In genomic region chr15:81235276-81235675, GRCh38 we compare ENCODE assay signal across 19 cellular contexts. TPM values are rescaled to one million over a fixed set of nuclear protein-coding genes. Genes with fewer than 3 reads are reported as not detected.
DNase-seq lines count a peak whose midpoint lies in the region; ATAC-seq, FAIRE-seq and TF ChIP-seq lines count a peak whose summit lies in the region.
"Had no signal": no experiment of that assay in that cellular context is flagged by ENCODE, and none has a peak within 500 bp of the region (broad histone marks: within the 10 kb centered on the region; RNA-seq: fewer than 3 reads in every experiment).

No MANE protein-coding gene starts in this region.

- H3K4me2 ChIP-seq in astrocyte (ENCODE audit: low read length), result peak overlapping the region; percentile 30
- H3K4me2 ChIP-seq in smooth muscle cell, result no peak overlapping the region
- H3K4me2 ChIP-seq: BLaER1 treated with 17β-estradiol and CSF1 and Interleukin-3, amounts not matched to agents 10 nM and 100 nM had no signal

- no peaks in the 10 kb centered on the region for H3F3A ChIP-seq in smooth muscle cell (ENCODE audit: low read depth)

- CTCF ChIA-PET in AG04450 (lab: Charles Lee), result interaction anchor here (0.6 to 3.7 kb wide), 3 partner anchors 31 to 287 kb away, joined by 3 to 14 read pairs (median 4); no protein-coding TSS in a partner anchor

- H3K4me1 Mint-ChIP-seq in astrocyte (ENCODE audit: low read depth, unreplicated experiment), result peaks cover 17% of the 10 kb centered on the region
- H3K4me1 Mint-ChIP-seq: CD8-positive, alpha-beta memory T cell had no signal

- no peaks in the 10 kb centered on the region for H3K79me2 ChIP-seq in astrocyte (ENCODE audit: insufficient read depth, low read length)
- H3K79me2 ChIP-seq in smooth muscle cell (ENCODE audit: low read depth), result no peaks in the 10 kb centered on the region

- no peaks in the 10 kb centered on the region for H3K27me3 Mint-ChIP-seq in astrocyte (ENCODE audit: low read depth, unreplicated experiment)
- H3K27me3 Mint-ChIP-seq: CD8-positive, alpha-beta memory T cell had no signal

- H3K27ac ChIP-seq in AG04450 (ENCODE audit: low read depth, low read length), result peak overlapping the region; percentile 83
- H3K27ac ChIP-seq in astrocyte (ENCODE audit: low read depth, low read length), result peak overlapping the region; percentile 77
- peak overlapping the region; percentile 2 for H3K27ac ChIP-seq in muscle layer of duodenum (ENCODE audit: low read length)
- H3K27ac ChIP-seq in smooth muscle cell (ENCODE audit: low read depth), result peak overlapping the region; percentile 79
- peak overlapping the region in 1 of 2 donors; percentile 50 for H3K27ac ChIP-seq in left lung
- H3K27ac ChIP-seq: BLaER1 treated with 17β-estradiol and CSF1 and Interleukin-3, amounts not matched to agents 10 nM and 100 nM had no signal

- FAIRE-seq in astrocyte (lab: Jason Lieb, UNC), result no peak
- FAIRE-seq: GM18507, H1 had no signal

- no peak for DNase-seq in AG04450 (ENCODE audit: low read depth, low spot score)
- DNase-seq in astrocyte (ENCODE audit: low read depth), result peak; percentile 9
- DNase-seq in smooth muscle cell (lab: John Stamatoyannopoulos, UW; ENCODE audit: unreplicated experiment), result no peak
- DNase-seq in left lung, result no peak
- DNase-seq in NCI-H1417 (lab: John Stamatoyannopoulos, UW), result no peak
- no peak for DNase-seq in DMS53 (lab: John Stamatoyannopoulos, UW)
- DNase-seq: CD8-positive, alpha-beta memory T cell; GF-D8; KBM-7; NCI-H2081 treated with DMSO at 0.1 percent for 48 hours; NCI-H510A treated with DMSO at 0.1 percent for 48 hours; NCI-H82 had no signal

- H3K27me3 ChIP-seq in AG04450 (ENCODE audit: control insufficient read depth, insufficient read depth, low read length), result no peaks in the 10 kb centered on the region
- H3K27me3 ChIP-seq in astrocyte (ENCODE audit: insufficient read depth, low read length), result no peaks in the 10 kb centered on the region
- H3K27me3 ChIP-seq in muscle layer of duodenum (ENCODE audit: low read depth, low read length), result no peaks in the 10 kb centered on the region
- H3K27me3 ChIP-seq in smooth muscle cell (ENCODE audit: low read depth), result no peaks in the 10 kb centered on the region
- no peaks in the 10 kb centered on the region for H3K27me3 ChIP-seq in left lung
- H3K27me3 ChIP-seq: BLaER1 treated with 17β-estradiol and CSF1 and Interleukin-3, amounts not matched to agents 10 nM and 100 nM had no signal

- no peaks in the 10 kb centered on the region for H3K9me3 Mint-ChIP-seq in astrocyte (ENCODE audit: unreplicated experiment)

- H3K9me3 ChIP-seq in AG04450 (ENCODE audit: control insufficient read depth, insufficient read depth, low read length), result no peaks in the 10 kb centered on the region
- no peaks in the 10 kb centered on the region for H3K9me3 ChIP-seq in astrocyte (ENCODE audit: insufficient read depth, low read depth, low read length)
- H3K9me3 ChIP-seq in muscle layer of duodenum (ENCODE audit: control insufficient read depth in 1 of 2, low read length in 2 of 2), result no peaks in the 10 kb centered on the region
- H3K9me3 ChIP-seq in smooth muscle cell (replicated peaks; ENCODE audit: low read depth), result peaks cover 2% of the 10 kb centered on the region
- peaks cover 0 to 1% of the 10 kb centered on the region in 2 donors for H3K9me3 ChIP-seq in left lung

- H2AFZ ChIP-seq in astrocyte (ENCODE audit: low read depth, low read length) (no peak overlapping the region), smooth muscle cell (ENCODE audit: low read depth) (no peak overlapping the region)

- intact Hi-C loops in left lung (cut with DNase I), result no loop called here

- no peaks in the 10 kb centered on the region for H4K20me1 ChIP-seq in astrocyte (ENCODE audit: insufficient read depth, low read length)
- H4K20me1 ChIP-seq in smooth muscle cell (ENCODE audit: low read depth), result no peaks in the 10 kb centered on the region
- H4K20me1 ChIP-seq: BLaER1 treated with 17β-estradiol and CSF1 and Interleukin-3, amounts not matched to agents 10 nM and 100 nM had no signal

- H3K4me3 ChIP-seq in AG04450 (ENCODE audit: low read depth, low read length) (no peak overlapping the region), astrocyte (ENCODE audit: insufficient read depth, low read depth, low read length) (no peak overlapping the region), muscle layer of duodenum (ENCODE audit: low read depth in 1 of 2, low read length in 2 of 2) (no peak overlapping the region), smooth muscle cell (no peak overlapping the region), left lung (no peak overlapping the region)
- H3K4me3 ChIP-seq: BLaER1 treated with 17β-estradiol and CSF1 and Interleukin-3, amounts not matched to agents 10 nM and 100 nM had no signal

- no peak for TF ChIP-seq CTCF in AG04450 (IDR thresholded peaks at IDR 0.05; ENCODE audit: low read depth, low read length)
- TF ChIP-seq CTCF in astrocyte (IDR thresholded peaks at IDR 0.05; ENCODE audit: insufficient read depth, low read depth, low read length), result no peak
- no peak for TF ChIP-seq CTCF in smooth muscle cell (IDR thresholded peaks at IDR 0.05; ENCODE audit: borderline replicate concordance, insufficient read depth, poor library complexity, severe bottlenecking)
- TF ChIP-seq CTCF in left lung (IDR thresholded peaks at IDR 0.05), result no peak

- ATAC-seq in left lung (no peak), HG03097 (IDR thresholded peaks at IDR 0.05; ENCODE audit: low FRiP score, unreplicated experiment) (no peak)

- H3K4me3 Mint-ChIP-seq in astrocyte (ENCODE audit: unreplicated experiment), result no peak overlapping the region
- H3K4me3 Mint-ChIP-seq: CD8-positive, alpha-beta memory T cell had no signal

- POLR2A ChIA-PET in AG04450 (lab: Yijun Ruan, JAX), result no interaction called here

- H3K9ac ChIP-seq in astrocyte (ENCODE audit: low read length) (peak overlapping the region; percentile 18), smooth muscle cell (ENCODE audit: low read depth) (peak overlapping the region; percentile 33)
- H3K9ac ChIP-seq: BLaER1 treated with 17β-estradiol and CSF1 and Interleukin-3, amounts not matched to agents 10 nM and 100 nM had no signal

- H3K4me1 ChIP-seq in astrocyte (ENCODE audit: insufficient read depth, low read length), result peaks cover 10% of the 10 kb centered on the region
- H3K4me1 ChIP-seq in muscle layer of duodenum (ENCODE audit: control insufficient read depth in 1 of 2, insufficient read depth in 2 of 2, low read length in 2 of 2), result no peaks in the 10 kb centered on the region
- H3K4me1 ChIP-seq in smooth muscle cell (ENCODE audit: low read depth), result no peaks in the 10 kb centered on the region
- no peaks in the 10 kb centered on the region for H3K4me1 ChIP-seq in left lung

- H3K27ac Mint-ChIP-seq in astrocyte (ENCODE audit: unreplicated experiment), result peak overlapping the region; percentile 89
- H3K27ac Mint-ChIP-seq: CD8-positive, alpha-beta memory T cell had no signal

- WGBS in smooth muscle cell (ENCODE audit: low lambda C conversion rate), result 84% methylated on average over 2 of the region's 2 CpGs

- H3K36me3 ChIP-seq in astrocyte (ENCODE audit: insufficient read depth, low read length) (no peaks in the 10 kb centered on the region), muscle layer of duodenum (ENCODE audit: control insufficient read depth in 1 of 2, insufficient read depth in 2 of 2, low read length in 2 of 2) (no peaks in the 10 kb centered on the region), smooth muscle cell (ENCODE audit: low read depth) (no peaks in the 10 kb centered on the region), left lung (no peaks in the 10 kb centered on the region)
- H3K36me3 ChIP-seq: BLaER1 treated with 17β-estradiol and CSF1 and Interleukin-3, amounts not matched to agents 10 nM and 100 nM had no signal

- peaks cover 2% of the 10 kb centered on the region for H3K36me3 Mint-ChIP-seq in astrocyte (ENCODE audit: low read depth, unreplicated experiment)

RNA-seq across cellular contexts. Expression of gene IL16, which starts 38.6 kb away (rescaled TPM):
- polyA plus RNA-seq in AG04450 (2011; rRNA removed) (3.8 and 4.6 TPM in 2 replicates), smooth muscle cell (1.1 and 1.3 TPM in 2 replicates)
- 7.2 and 9.5 TPM in 2 replicates for polyA minus RNA-seq in AG04450 (2011; rRNA and poly(A)+ RNA removed)
- total RNA-seq in astrocyte (0.24 and 0.36 TPM in 2 replicates), smooth muscle cell (0.76 and 1.4 TPM in 2 replicates), left lung (10 to 100 TPM; 22.0 to 34.3 TPM)
- total RNA-seq: A172, Daoy had no signal
